In the genomic region with DNA sequence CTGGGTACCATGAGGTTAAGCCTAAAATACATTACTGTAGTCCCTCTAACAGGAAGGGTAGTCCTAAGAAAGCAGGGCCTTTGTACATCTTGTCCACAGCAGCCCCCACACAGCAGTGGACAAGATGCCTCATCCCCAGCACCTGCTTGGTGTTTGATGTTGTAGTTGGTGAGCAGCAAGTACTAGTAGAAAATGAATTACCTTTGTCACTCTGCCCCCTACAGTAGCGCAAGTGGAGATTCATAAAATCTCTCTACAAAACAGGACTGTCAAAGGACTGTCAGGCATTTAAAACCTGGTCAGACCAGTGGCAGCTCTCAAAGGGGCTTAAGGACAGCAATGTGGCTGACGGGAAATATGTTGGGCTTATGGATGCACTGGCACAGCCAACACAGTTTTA, we compare ENCODE assay signal across 1 cellular context.
TF ChIP-seq lines count a peak whose summit lies in the region.

No MANE protein-coding gene starts in this region.

TF ChIP-seq in HCT116, 20 proteins besides CTCF, POLR2A, EP300 and RAD21:
- no peak for TF ChIP-seq JUND (IDR thresholded peaks at IDR 0.05)
- TF ChIP-seq CBX3 (IDR thresholded peaks at IDR 0.05; ENCODE audit: low read depth) = no peak
- TF ChIP-seq EZH2phosphoT487 (IDR thresholded peaks at IDR 0.05; ENCODE audit: borderline replicate concordance) = no peak
- TF ChIP-seq ZFX (IDR thresholded peaks at IDR 0.05) = no peak
- TF ChIP-seq, protein P1, sequence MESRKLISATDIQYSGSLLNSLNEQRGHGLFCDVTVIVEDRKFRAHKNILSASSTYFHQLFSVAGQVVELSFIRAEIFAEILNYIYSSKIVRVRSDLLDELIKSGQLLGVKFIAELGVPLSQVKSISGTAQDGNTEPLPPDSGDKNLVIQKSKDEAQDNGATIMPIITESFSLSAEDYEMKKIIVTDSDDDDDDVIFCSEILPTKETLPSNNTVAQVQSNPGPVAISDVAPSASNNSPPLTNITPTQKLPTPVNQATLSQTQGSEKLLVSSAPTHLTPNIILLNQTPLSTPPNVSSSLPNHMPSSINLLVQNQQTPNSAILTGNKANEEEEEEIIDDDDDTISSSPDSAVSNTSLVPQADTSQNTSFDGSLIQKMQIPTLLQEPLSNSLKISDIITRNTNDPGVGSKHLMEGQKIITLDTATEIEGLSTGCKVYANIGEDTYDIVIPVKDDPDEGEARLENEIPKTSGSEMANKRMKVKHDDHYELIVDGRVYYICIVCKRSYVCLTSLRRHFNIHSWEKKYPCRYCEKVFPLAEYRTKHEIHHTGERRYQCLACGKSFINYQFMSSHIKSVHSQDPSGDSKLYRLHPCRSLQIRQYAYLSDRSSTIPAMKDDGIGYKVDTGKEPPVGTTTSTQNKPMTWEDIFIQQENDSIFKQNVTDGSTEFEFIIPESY (IDR thresholded peaks at IDR 0.05; ENCODE audit: extremely low read depth, insufficient replicate concordance, low read length) = no peak
- no peak for TF ChIP-seq CEBPB (IDR thresholded peaks at IDR 0.05; ENCODE audit: low read depth)
- TF ChIP-seq ZNF274 (IDR thresholded peaks at IDR 0.05; ENCODE audit: low read depth, low read length) = no peak
- no peak for TF ChIP-seq ELF1 (IDR thresholded peaks at IDR 0.05; ENCODE audit: borderline replicate concordance, low read depth)
- TF ChIP-seq, protein P2, sequence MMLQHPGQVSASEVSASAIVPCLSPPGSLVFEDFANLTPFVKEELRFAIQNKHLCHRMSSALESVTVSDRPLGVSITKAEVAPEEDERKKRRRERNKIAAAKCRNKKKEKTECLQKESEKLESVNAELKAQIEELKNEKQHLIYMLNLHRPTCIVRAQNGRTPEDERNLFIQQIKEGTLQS (IDR thresholded peaks at IDR 0.05) = no peak
- TF ChIP-seq TCF7L2 (IDR thresholded peaks at IDR 0.05; ENCODE audit: borderline replicate concordance, extremely low read depth, insufficient read depth, insufficient read length) = no peak
- no peak for TF ChIP-seq YY1 (IDR thresholded peaks at IDR 0.05; ENCODE audit: extremely low read depth, insufficient replicate concordance, low read depth, low read length)
- TF ChIP-seq, protein P3, sequence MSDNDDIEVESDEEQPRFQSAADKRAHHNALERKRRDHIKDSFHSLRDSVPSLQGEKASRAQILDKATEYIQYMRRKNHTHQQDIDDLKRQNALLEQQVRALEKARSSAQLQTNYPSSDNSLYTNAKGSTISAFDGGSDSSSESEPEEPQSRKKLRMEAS (IDR thresholded peaks at IDR 0.05) = no peak
- TF ChIP-seq, protein P4, sequence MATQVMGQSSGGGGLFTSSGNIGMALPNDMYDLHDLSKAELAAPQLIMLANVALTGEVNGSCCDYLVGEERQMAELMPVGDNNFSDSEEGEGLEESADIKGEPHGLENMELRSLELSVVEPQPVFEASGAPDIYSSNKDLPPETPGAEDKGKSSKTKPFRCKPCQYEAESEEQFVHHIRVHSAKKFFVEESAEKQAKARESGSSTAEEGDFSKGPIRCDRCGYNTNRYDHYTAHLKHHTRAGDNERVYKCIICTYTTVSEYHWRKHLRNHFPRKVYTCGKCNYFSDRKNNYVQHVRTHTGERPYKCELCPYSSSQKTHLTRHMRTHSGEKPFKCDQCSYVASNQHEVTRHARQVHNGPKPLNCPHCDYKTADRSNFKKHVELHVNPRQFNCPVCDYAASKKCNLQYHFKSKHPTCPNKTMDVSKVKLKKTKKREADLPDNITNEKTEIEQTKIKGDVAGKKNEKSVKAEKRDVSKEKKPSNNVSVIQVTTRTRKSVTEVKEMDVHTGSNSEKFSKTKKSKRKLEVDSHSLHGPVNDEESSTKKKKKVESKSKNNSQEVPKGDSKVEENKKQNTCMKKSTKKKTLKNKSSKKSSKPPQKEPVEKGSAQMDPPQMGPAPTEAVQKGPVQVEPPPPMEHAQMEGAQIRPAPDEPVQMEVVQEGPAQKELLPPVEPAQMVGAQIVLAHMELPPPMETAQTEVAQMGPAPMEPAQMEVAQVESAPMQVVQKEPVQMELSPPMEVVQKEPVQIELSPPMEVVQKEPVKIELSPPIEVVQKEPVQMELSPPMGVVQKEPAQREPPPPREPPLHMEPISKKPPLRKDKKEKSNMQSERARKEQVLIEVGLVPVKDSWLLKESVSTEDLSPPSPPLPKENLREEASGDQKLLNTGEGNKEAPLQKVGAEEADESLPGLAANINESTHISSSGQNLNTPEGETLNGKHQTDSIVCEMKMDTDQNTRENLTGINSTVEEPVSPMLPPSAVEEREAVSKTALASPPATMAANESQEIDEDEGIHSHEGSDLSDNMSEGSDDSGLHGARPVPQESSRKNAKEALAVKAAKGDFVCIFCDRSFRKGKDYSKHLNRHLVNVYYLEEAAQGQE (IDR thresholded peaks at IDR 0.05; ENCODE audit: low read depth) = no peak
- no peak for TF ChIP-seq POLR2AphosphoS5 (IDR thresholded peaks at IDR 0.05; ENCODE audit: low read depth, low read length)
- TF ChIP-seq EGR1 (IDR thresholded peaks at IDR 0.05; ENCODE audit: low read depth) = no peak
- TF ChIP-seq SRF (IDR thresholded peaks at IDR 0.05; ENCODE audit: low read depth) = no peak
- TF ChIP-seq FOSL1 (IDR thresholded peaks at IDR 0.05; ENCODE audit: low read depth) = no peak
- TF ChIP-seq EZH2 (IDR thresholded peaks at IDR 0.05) = no peak
- no peak for TF ChIP-seq SIN3A (IDR thresholded peaks at IDR 0.05; ENCODE audit: low read depth)
- no peak for TF ChIP-seq SP1 (IDR thresholded peaks at IDR 0.05; ENCODE audit: low read depth)
